Comparison of ENCODE assay signal across 8 cellular contexts in genomic region chr1:3491291-3492246, GRCh38. TPM values are rescaled to one million over a fixed set of nuclear protein-coding genes. Genes with fewer than 3 reads are reported as not detected.
DNase-seq lines count a peak whose midpoint lies in the region; ATAC-seq and TF ChIP-seq lines count a peak whose summit lies in the region.

No MANE protein-coding gene starts in this region.

- H3K9me3 Mint-ChIP-seq in activated T-cell treated with anti-CD3 and anti-CD28 coated beads, Interleukin-2, amount 50 U/mL, for 4 hours, result peaks cover 13% of the 10 kb centered on the region

- H4K20me1 ChIP-seq in PC-3 (ENCODE audit: low read length) (no peaks in the 10 kb centered on the region), fibroblast of lung (ENCODE audit: control insufficient read depth, extremely low read depth, insufficient read depth, low read length) (no peaks in the 10 kb centered on the region), neural cell (ENCODE audit: insufficient read depth) (no peaks in the 10 kb centered on the region)

- H3K27me3 ChIP-seq in PC-3 (ENCODE audit: low read length), result no peaks in the 10 kb centered on the region
- H3K27me3 ChIP-seq in fibroblast of lung (ENCODE audit: control insufficient read depth, insufficient read depth, low read length), result no peaks in the 10 kb centered on the region
- no peaks in the 10 kb centered on the region for H3K27me3 ChIP-seq in neural cell (ENCODE audit: insufficient read depth, low read depth, low read length)

- CTCF ChIA-PET in PC-3 (lab: Charles Lee), result interaction anchor here (0.6 to 1.6 kb wide), 10 partner anchors 8 to 997 kb away, joined by 3 to 16 read pairs (median 4); no protein-coding TSS in a partner anchor

- H3K27ac ChIP-seq in PC-3 (ENCODE audit: low read length) (no peak overlapping the region), fibroblast of lung (ENCODE audit: insufficient read depth, low read length) (no peak overlapping the region), neural cell (ENCODE audit: low read length) (no peak overlapping the region)

- H3K4me2 ChIP-seq in PC-3 (ENCODE audit: low read length) (peak overlapping the region; percentile 75), fibroblast of lung (ENCODE audit: extremely low read depth, insufficient read depth, low read length) (no peak overlapping the region), neural cell (ENCODE audit: low read length) (no peak overlapping the region)

- H3K9ac ChIP-seq in PC-3 (ENCODE audit: low read length), result no peak overlapping the region
- no peak overlapping the region for H3K9ac ChIP-seq in fibroblast of lung (ENCODE audit: insufficient read depth, low read length)
- H3K9ac ChIP-seq in neural cell (ENCODE audit: low read length), result peak overlapping the region; percentile 31

- H3K9me3 ChIP-seq in PC-3 (ENCODE audit: low read length) (no peaks in the 10 kb centered on the region), fibroblast of lung (ENCODE audit: control insufficient read depth, insufficient read depth, low read depth, low read length) (no peaks in the 10 kb centered on the region), neural cell (ENCODE audit: low read length) (no peaks in the 10 kb centered on the region)

- H3K4me3 ChIP-seq in GM12864 (ENCODE audit: low read depth, low read length) (no peak overlapping the region), PC-3 (ENCODE audit: low read length) (peak overlapping the region; percentile 33; the same call in 1 of the 2 replicates), fibroblast of lung (replicated peaks in 1 of 4; ENCODE audit: control extremely low read depth in 1 of 4, insufficient read depth in 1 of 4, low read depth in 3 of 4, low read length in 4 of 4) (no peak overlapping the region), neural cell (ENCODE audit: low read length) (no peak overlapping the region)

- peak; percentile 91 for TF ChIP-seq RAD21 in neural cell (conservative IDR thresholded peaks at IDR 0.05)

- peak overlapping the region; percentile 46 for H3K4me3 Mint-ChIP-seq in activated T-cell treated with anti-CD3 and anti-CD28 coated beads, Interleukin-2, amount 50 U/mL, for 4 hours

- intact Hi-C loops in PC-3 (cut with micrococcal nuclease), result loop anchor here (1.0 kb wide), 4 partner anchors 39 to 128 kb away; no protein-coding TSS in a partner anchor

- ATAC-seq in HG03159 (IDR thresholded peaks at IDR 0.05; ENCODE audit: unreplicated experiment), result peak; percentile 61
- ATAC-seq in PC-3, result peak; percentile 61
- peak; percentile 95 to 96 for ATAC-seq in activated T-cell treated with anti-CD3 and anti-CD28 coated beads, Interleukin-2, amount 50 U/mL, for 4 hours
- peak; percentile 88 for ATAC-seq in stimulated activated naive CD8-positive, alpha-beta T cell treated with anti-CD3 and anti-CD28 coated beads, Interleukin-15, Interleukin-2, amounts not matched to agents 100 U/mL and 50 U/mL, for 24 hours
- ATAC-seq in HG02759 (IDR thresholded peaks at IDR 0.05; ENCODE audit: unreplicated experiment), result no peak

- no peaks in the 10 kb centered on the region for H3K27me3 Mint-ChIP-seq in activated T-cell treated with anti-CD3 and anti-CD28 coated beads, Interleukin-2, amount 50 U/mL, for 4 hours (ENCODE audit: low read depth)

- H3K79me2 ChIP-seq in PC-3 (ENCODE audit: low read length) (no peaks in the 10 kb centered on the region), fibroblast of lung (ENCODE audit: control insufficient read depth, insufficient read depth, low read length) (no peaks in the 10 kb centered on the region), neural cell (replicated peaks; ENCODE audit: insufficient read depth, low read length) (no peaks in the 10 kb centered on the region)

- POLR2A ChIA-PET in PC-3 (lab: Charles Lee; ENCODE audit: unreplicated experiment), result interaction anchor here (0.6 kb wide), 1 partner anchor 51 kb away, joined by 4 read pairs; no protein-coding TSS in a partner anchor

- no peak for DNase-seq in GM12864 (ENCODE audit: low read depth)
- peak; percentile 90 for DNase-seq in PC-3
- DNase-seq in activated T-cell treated with anti-CD3 and anti-CD28 coated beads, Interleukin-2, amount 50 U/mL, for 4 hours, result peak; percentile 84
- DNase-seq in fibroblast of lung (ENCODE audit: low read depth in 2 of 2), result peak; percentile 17 to 29
- peak; percentile 91 for DNase-seq in stimulated activated naive CD8-positive, alpha-beta T cell treated with anti-CD3 and anti-CD28 coated beads, Interleukin-15, Interleukin-2, amounts not matched to agents 100 U/mL and 50 U/mL, for 24 hours

- H3F3A ChIP-seq in PC-3 (ENCODE audit: low read length, unreplicated experiment) (no peaks in the 10 kb centered on the region), neural cell (ENCODE audit: insufficient read depth, low read length, poor library complexity, severe bottlenecking) (no peaks in the 10 kb centered on the region)

- H3K4me1 ChIP-seq in PC-3 (ENCODE audit: insufficient read depth, low read length) (peaks cover 27% of the 10 kb centered on the region), fibroblast of lung (ENCODE audit: control insufficient read depth, extremely low read depth, insufficient read depth, low read length) (no peaks in the 10 kb centered on the region)

- H3K9me2 ChIP-seq in PC-3 (replicated peaks; ENCODE audit: low read length) (no peaks in the 10 kb centered on the region), neural cell (ENCODE audit: insufficient read depth, low read length) (no peaks in the 10 kb centered on the region)

- H3K4me1 Mint-ChIP-seq in activated T-cell treated with anti-CD3 and anti-CD28 coated beads, Interleukin-2, amount 50 U/mL, for 4 hours (ENCODE audit: low read depth), result peaks cover 5% of the 10 kb centered on the region

- H3K36me3 ChIP-seq in PC-3 (ENCODE audit: low read depth, low read length), result no peaks in the 10 kb centered on the region
- no peaks in the 10 kb centered on the region for H3K36me3 ChIP-seq in fibroblast of lung (ENCODE audit: control insufficient read depth, insufficient read depth, low read length)
- H3K36me3 ChIP-seq in neural cell (ENCODE audit: insufficient read depth, low read length), result no peaks in the 10 kb centered on the region

- peak; percentile 98 for TF ChIP-seq CTCF in GM12864 (IDR thresholded peaks at IDR 0.05; ENCODE audit: low read depth, low read length, missing control alignments)
- TF ChIP-seq CTCF in PC-3 (conservative IDR thresholded peaks at IDR 0.05; ENCODE audit: low read depth, low read length), result peak; percentile 98
- TF ChIP-seq CTCF in fibroblast of lung (conservative IDR thresholded peaks at IDR 0.05 in 1 of 2, IDR thresholded peaks at IDR 0.05 in 1 of 2; ENCODE audit: low read depth in 1 of 2, low read length in 2 of 2), result peak; percentile 81
- peak; percentile 93 for TF ChIP-seq CTCF in neural cell (IDR thresholded peaks at IDR 0.05; ENCODE audit: poor library complexity, severe bottlenecking)

- H2AFZ ChIP-seq in PC-3 (ENCODE audit: low read length) (peak overlapping the region; percentile 55), fibroblast of lung (ENCODE audit: low read length) (no peak overlapping the region), neural cell (ENCODE audit: low read depth, low read length) (peak overlapping the region; percentile 40)

- BruUV-seq in PC-3 (replicated peaks; lab: Mats Ljungman, UMichigan), result no TSS peak

- TF ChIP-seq EP300 in neural cell (conservative IDR thresholded peaks at IDR 0.05; ENCODE audit: poor library complexity, severe bottlenecking), result no peak

- peaks cover 6% of the 10 kb centered on the region for H3K36me3 Mint-ChIP-seq in activated T-cell treated with anti-CD3 and anti-CD28 coated beads, Interleukin-2, amount 50 U/mL, for 4 hours (ENCODE audit: insufficient read depth)

TF ChIP-seq in neural cell, 6 proteins besides CTCF, POLR2A, EP300 and RAD21:
- TF ChIP-seq SMC3 (conservative IDR thresholded peaks at IDR 0.05; ENCODE audit: poor library complexity) (peak; percentile 83), MXI1 (conservative IDR thresholded peaks at IDR 0.05; ENCODE audit: poor library complexity, severe bottlenecking) (no peak), EZH2 (IDR thresholded peaks at IDR 0.05; ENCODE audit: borderline replicate concordance, insufficient read depth, low read length, poor library complexity, severe bottlenecking) (no peak), POLR2AphosphoS5 (IDR thresholded peaks at IDR 0.05) (no peak), TAF1 (IDR thresholded peaks at IDR 0.05; ENCODE audit: low read depth) (no peak)
- TF ChIP-seq, protein P1, sequence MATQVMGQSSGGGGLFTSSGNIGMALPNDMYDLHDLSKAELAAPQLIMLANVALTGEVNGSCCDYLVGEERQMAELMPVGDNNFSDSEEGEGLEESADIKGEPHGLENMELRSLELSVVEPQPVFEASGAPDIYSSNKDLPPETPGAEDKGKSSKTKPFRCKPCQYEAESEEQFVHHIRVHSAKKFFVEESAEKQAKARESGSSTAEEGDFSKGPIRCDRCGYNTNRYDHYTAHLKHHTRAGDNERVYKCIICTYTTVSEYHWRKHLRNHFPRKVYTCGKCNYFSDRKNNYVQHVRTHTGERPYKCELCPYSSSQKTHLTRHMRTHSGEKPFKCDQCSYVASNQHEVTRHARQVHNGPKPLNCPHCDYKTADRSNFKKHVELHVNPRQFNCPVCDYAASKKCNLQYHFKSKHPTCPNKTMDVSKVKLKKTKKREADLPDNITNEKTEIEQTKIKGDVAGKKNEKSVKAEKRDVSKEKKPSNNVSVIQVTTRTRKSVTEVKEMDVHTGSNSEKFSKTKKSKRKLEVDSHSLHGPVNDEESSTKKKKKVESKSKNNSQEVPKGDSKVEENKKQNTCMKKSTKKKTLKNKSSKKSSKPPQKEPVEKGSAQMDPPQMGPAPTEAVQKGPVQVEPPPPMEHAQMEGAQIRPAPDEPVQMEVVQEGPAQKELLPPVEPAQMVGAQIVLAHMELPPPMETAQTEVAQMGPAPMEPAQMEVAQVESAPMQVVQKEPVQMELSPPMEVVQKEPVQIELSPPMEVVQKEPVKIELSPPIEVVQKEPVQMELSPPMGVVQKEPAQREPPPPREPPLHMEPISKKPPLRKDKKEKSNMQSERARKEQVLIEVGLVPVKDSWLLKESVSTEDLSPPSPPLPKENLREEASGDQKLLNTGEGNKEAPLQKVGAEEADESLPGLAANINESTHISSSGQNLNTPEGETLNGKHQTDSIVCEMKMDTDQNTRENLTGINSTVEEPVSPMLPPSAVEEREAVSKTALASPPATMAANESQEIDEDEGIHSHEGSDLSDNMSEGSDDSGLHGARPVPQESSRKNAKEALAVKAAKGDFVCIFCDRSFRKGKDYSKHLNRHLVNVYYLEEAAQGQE (IDR thresholded peaks at IDR 0.05; ENCODE audit: borderline replicate concordance), result no peak
TF ChIP-seq in neural cell: peak in this region for 1.

RNA-seq across cellular contexts. Expression of gene ARHGEF16, which starts 37.1 kb away (rescaled TPM):
- total RNA-seq in PC-3 (2014; rRNA removed), result 54.3 and 60.7 TPM in 2 replicates
- total RNA-seq in activated T-cell treated with anti-CD3 and anti-CD28 coated beads, Interleukin-2, amount 50 U/mL, for 4 hours, result under 1 TPM in 2 of 3 donors, not detected in 1; 0.13 to 0.15 TPM
- total RNA-seq in fibroblast of lung, result under 0.01 and 0.17 TPM in 2 replicates
- 0.02 and 0.21 TPM in 2 replicates for polyA plus RNA-seq in fibroblast of lung
- polyA plus RNA-seq in fibroblast of lung (2012), result 0.18 TPM in 1 of 2 replicates, not detected in the other
- polyA minus RNA-seq in fibroblast of lung (ENCODE audit: low replicate concordance), result 0.15 TPM in 1 of 2 replicates, not detected in the other
- 0.64 and 0.96 TPM in 2 replicates for polyA plus RNA-seq in neural cell
- polyA minus RNA-seq in neural cell, result 0.23 and 0.24 TPM in 2 replicates

Comparison
In these comparisons a context has a peak if more than half of its experiments do, and no peak if none do; other contexts are left out.
1. RNA of gene ARHGEF16, which starts 37.1 kb away (total RNA-seq): 54.3 to 60.7 TPM in PC-3; under 0.01 to 0.17 TPM in fibroblast of lung and 0.13 to 0.15 TPM in activated T-cell treated with anti-CD3 and anti-CD28 coated beads, Interleukin-2, amount 50 U/mL, for 4 hours; every median in the first group is over 10 times any median in the second.
2. Peak in every context shown above with its lines, with median percentiles within 50 percentile points of each other: CTCF ChIP-seq.